ENCODE assay signal across 8 cellular contexts in the genomic region with DNA sequence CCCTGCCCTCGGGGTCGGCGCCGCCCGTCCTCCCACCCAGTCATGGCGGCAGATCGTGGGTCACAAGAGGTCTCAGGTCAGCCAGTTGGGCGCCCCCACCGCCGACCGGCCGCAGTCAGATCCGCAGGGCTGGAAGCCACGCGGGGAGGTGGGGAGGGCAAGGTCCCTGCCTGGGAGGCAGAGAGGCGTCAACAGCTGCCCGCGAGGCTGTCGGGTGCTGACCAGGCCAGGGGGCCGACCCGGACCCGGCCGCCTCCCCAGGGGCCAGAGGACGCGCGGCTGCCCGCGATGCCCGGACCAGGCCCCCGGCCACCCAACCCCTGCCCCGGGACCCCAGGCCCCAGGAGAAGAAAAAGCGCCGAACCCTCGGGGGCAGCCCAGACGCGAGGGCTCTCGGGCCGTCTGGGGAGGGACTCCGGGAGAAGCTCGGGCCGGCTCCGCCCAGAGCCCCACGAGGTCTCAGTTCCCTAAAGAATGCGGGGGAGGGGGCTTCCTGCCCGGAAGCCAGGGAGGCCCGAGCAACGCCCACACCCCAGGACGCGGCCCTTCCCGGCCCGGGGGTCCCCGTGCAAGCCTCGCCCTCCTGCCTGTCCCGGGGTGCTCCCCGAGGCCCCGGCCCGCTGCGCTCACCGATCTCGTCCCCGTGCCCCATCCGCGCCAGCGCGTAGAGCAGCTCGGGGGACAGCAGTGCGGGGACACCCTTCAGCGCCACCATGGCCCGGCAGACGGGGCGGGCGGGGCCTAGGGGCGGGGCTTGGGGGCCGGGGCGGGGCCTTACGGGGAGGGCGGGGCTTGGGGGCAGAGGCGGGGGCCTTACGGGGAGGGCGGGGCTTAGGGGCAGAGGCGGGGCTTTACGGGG. TPM values are rescaled to one million over a fixed set of nuclear protein-coding genes. Genes with fewer than 3 reads are reported as not detected.
A peak's percentile ranks its signal among the peaks of the same experiment; 100 is the strongest.
DNase-seq lines count a peak whose midpoint lies in the region; ATAC-seq and TF ChIP-seq lines count a peak whose summit lies in the region.

TSS of gene FUOM (minus strand) at position 727 of the 859 bp plus-strand sequence. CDS start at position 715, 12 bp downstream.

- H3F3A ChIP-seq in GM23338 (replicated peaks; ENCODE audit: low read depth): peaks cover 3% of the 10 kb centered on the region; the same call in 1 of the 2 replicates

- H3K27ac Mint-ChIP-seq in GM23338: no peak within 1 kb of the TSS

- peaks cover 13% of the 10 kb centered on the region for H3K36me3 Mint-ChIP-seq in GM23338 (ENCODE audit: low read depth)

- H3K79me2 ChIP-seq in GM23338 (replicated peaks; ENCODE audit: insufficient read depth): 0 out of 2 replicates have a peak, but pooled peaks cover 4% of the 10 kb centered on the region

- no peaks in the 10 kb centered on the region; the same call in 1 of the 2 replicates for H4K20me1 ChIP-seq in GM23338 (replicated peaks; ENCODE audit: insufficient read depth)

- peaks cover 6% of the 10 kb centered on the region; the same call in 1 of the 2 replicates for H3K27me3 ChIP-seq in GM23338 (ENCODE audit: insufficient read depth)
- no peaks in the 10 kb centered on the region for H3K27me3 ChIP-seq in MG63
- H3K27me3 ChIP-seq in effector memory CD4-positive, alpha-beta T cell (replicated peaks; ENCODE audit: control insufficient read depth, insufficient read depth, low read length, poor library complexity, severe bottlenecking): no peaks in the 10 kb centered on the region

- DNase-seq in GM12864 (ENCODE audit: low read depth) (no peak), GM23338 (ENCODE audit: low spot score) (peak; percentile 95), MG63 (peak; percentile 79), midbrain (lab: John Stamatoyannopoulos, UW) (peak; percentile 40), NCI-H2081 (lab: John Stamatoyannopoulos, UW) (no peak)
- DNase-seq in activated CD4-positive, alpha-beta T cell treated with anti-CD3 and anti-CD28 coated beads, Interleukin-2, amount 50 U/mL, for 4 hours: peak; percentile 56 to 62
- DNase-seq in effector memory CD4-positive, alpha-beta T cell: peak; percentile 62 to 66 (median 62)
- peak; percentile 80 for DNase-seq in stimulated activated CD8-positive, alpha-beta memory T cell treated with anti-CD3 and anti-CD28 coated beads, Interleukin-4, amount 100 ng/mL, for 48 hours

- TF ChIP-seq CTCF in GM12864 (IDR thresholded peaks at IDR 0.05; ENCODE audit: low read depth, low read length, missing control alignments): no peak
- TF ChIP-seq CTCF in GM23338 (conservative IDR thresholded peaks at IDR 0.05; ENCODE audit: low read depth in 2 of 2): no peak

- no peaks in the 10 kb centered on the region; the same call in 2 of the 3 replicates for H3K4me1 Mint-ChIP-seq in GM23338

- H3K9me3 Mint-ChIP-seq in GM23338: no peaks in the 10 kb centered on the region

- H3K27ac ChIP-seq in GM23338 (ENCODE audit: low read depth): no peak within 1 kb of the TSS
- peak within 1 kb of the TSS; percentile 57 for H3K27ac ChIP-seq in effector memory CD4-positive, alpha-beta T cell (ENCODE audit: insufficient read depth, low read length, poor library complexity, severe bottlenecking)

- H3K4me2 ChIP-seq in GM23338: peak within 1 kb of the TSS; percentile 92

- H3K9me2 ChIP-seq in GM23338 (ENCODE audit: insufficient read depth): no peaks in the 10 kb centered on the region

- H3K4me3 Mint-ChIP-seq in GM23338: peak within 1 kb of the TSS; percentile 80

- peak; percentile 89 for ATAC-seq in GM23338

- H3K27me3 Mint-ChIP-seq in GM23338 (ENCODE audit: insufficient read depth, low read depth, poor library complexity): peaks cover 8% of the 10 kb centered on the region

- no peaks in the 10 kb centered on the region for H3K36me3 ChIP-seq in GM23338 (ENCODE audit: insufficient read depth)
- peaks cover 5% of the 10 kb centered on the region for H3K36me3 ChIP-seq in MG63
- H3K36me3 ChIP-seq in effector memory CD4-positive, alpha-beta T cell (ENCODE audit: control insufficient read depth, insufficient read depth, low read length): no peaks in the 10 kb centered on the region

- H2AFZ ChIP-seq in GM23338: peak within 1 kb of the TSS; percentile 59; the same call in 1 of the 2 replicates

- no peaks in the 10 kb centered on the region for H3K9me3 ChIP-seq in MG63
- no peaks in the 10 kb centered on the region for H3K9me3 ChIP-seq in effector memory CD4-positive, alpha-beta T cell (ENCODE audit: control insufficient read depth, low read length)

- no peaks in the 10 kb centered on the region for H3K4me1 ChIP-seq in GM23338 (ENCODE audit: insufficient read depth)
- peaks cover 9% of the 10 kb centered on the region for H3K4me1 ChIP-seq in effector memory CD4-positive, alpha-beta T cell (ENCODE audit: control insufficient read depth, insufficient read depth, low read length, poor library complexity, severe bottlenecking)

- H3K4me3 ChIP-seq in GM12864 (ENCODE audit: low read depth, low read length): peak within 1 kb of the TSS; percentile 75
- peak within 1 kb of the TSS; percentile 86 for H3K4me3 ChIP-seq in GM23338
- peak within 1 kb of the TSS; percentile 53 for H3K4me3 ChIP-seq in MG63
- H3K4me3 ChIP-seq in effector memory CD4-positive, alpha-beta T cell (ENCODE audit: insufficient read depth, low read depth, low read length, poor library complexity, severe bottlenecking): peak within 1 kb of the TSS; percentile 85

TF ChIP-seq in GM23338, 12 proteins besides CTCF, POLR2A, EP300 and RAD21 (continues in another document):
- TF ChIP-seq NANOG (IDR thresholded peaks at IDR 0.05; ENCODE audit: borderline replicate concordance): no peak
- TF ChIP-seq STAT1 (IDR thresholded peaks at IDR 0.05; ENCODE audit: unreplicated experiment): no peak
- no peak for TF ChIP-seq ZNF331 (CRISPR knock-in tag; IDR thresholded peaks at IDR 0.05; ENCODE audit: low read depth)
- no peak for TF ChIP-seq ZNF114 (CRISPR knock-in tag; IDR thresholded peaks at IDR 0.05)
- TF ChIP-seq, protein P1, sequence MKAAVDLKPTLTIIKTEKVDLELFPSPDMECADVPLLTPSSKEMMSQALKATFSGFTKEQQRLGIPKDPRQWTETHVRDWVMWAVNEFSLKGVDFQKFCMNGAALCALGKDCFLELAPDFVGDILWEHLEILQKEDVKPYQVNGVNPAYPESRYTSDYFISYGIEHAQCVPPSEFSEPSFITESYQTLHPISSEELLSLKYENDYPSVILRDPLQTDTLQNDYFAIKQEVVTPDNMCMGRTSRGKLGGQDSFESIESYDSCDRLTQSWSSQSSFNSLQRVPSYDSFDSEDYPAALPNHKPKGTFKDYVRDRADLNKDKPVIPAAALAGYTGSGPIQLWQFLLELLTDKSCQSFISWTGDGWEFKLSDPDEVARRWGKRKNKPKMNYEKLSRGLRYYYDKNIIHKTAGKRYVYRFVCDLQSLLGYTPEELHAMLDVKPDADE (IDR thresholded peaks at IDR 0.05): peak; percentile 7; the same call in 1 of the 2 replicates
- peak; percentile 79 for TF ChIP-seq POLR2AphosphoS5 (IDR thresholded peaks at IDR 0.05; ENCODE audit: low read depth)
- TF ChIP-seq JUNB (IDR thresholded peaks at IDR 0.05; ENCODE audit: unreplicated experiment): no peak
- TF ChIP-seq CREB1 (CRISPR knock-in tag; IDR thresholded peaks at IDR 0.05; ENCODE audit: low read depth): peak; percentile 19; the same call in 1 of the 2 replicates
- TF ChIP-seq EZH2phosphoT487 (IDR thresholded peaks at IDR 0.05; ENCODE audit: unreplicated experiment): no peak
- TF ChIP-seq EZH2 (IDR thresholded peaks at IDR 0.05; ENCODE audit: low read depth, unreplicated experiment): no peak
- TF ChIP-seq, protein P2, sequence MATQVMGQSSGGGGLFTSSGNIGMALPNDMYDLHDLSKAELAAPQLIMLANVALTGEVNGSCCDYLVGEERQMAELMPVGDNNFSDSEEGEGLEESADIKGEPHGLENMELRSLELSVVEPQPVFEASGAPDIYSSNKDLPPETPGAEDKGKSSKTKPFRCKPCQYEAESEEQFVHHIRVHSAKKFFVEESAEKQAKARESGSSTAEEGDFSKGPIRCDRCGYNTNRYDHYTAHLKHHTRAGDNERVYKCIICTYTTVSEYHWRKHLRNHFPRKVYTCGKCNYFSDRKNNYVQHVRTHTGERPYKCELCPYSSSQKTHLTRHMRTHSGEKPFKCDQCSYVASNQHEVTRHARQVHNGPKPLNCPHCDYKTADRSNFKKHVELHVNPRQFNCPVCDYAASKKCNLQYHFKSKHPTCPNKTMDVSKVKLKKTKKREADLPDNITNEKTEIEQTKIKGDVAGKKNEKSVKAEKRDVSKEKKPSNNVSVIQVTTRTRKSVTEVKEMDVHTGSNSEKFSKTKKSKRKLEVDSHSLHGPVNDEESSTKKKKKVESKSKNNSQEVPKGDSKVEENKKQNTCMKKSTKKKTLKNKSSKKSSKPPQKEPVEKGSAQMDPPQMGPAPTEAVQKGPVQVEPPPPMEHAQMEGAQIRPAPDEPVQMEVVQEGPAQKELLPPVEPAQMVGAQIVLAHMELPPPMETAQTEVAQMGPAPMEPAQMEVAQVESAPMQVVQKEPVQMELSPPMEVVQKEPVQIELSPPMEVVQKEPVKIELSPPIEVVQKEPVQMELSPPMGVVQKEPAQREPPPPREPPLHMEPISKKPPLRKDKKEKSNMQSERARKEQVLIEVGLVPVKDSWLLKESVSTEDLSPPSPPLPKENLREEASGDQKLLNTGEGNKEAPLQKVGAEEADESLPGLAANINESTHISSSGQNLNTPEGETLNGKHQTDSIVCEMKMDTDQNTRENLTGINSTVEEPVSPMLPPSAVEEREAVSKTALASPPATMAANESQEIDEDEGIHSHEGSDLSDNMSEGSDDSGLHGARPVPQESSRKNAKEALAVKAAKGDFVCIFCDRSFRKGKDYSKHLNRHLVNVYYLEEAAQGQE (IDR thresholded peaks at IDR 0.05; ENCODE audit: unreplicated experiment): no peak

RNA-seq across cellular contexts. Expression of gene FUOM, which starts in this region (rescaled TPM):
- total RNA-seq in GM23338 (2014; rRNA removed; shearing (Covaris generic)): 33.9 and 43.9 TPM in 2 replicates
- 30.8 and 33.0 TPM in 2 replicates for polyA plus RNA-seq in GM23338 (2016; fragmentation: Nextera tagmentation; extraction: Ambion mirVana)
- 10.8 and 50.8 TPM in 2 replicates for total RNA-seq in MG63 (2014; rRNA removed; shearing (Covaris generic); ENCODE audit: low replicate concordance)

Comparison
In these comparisons a context has a peak if more than half of its experiments do, and no peak if none do; other contexts are left out.
1. DNase-seq: peak in GM23338 (single experiment), MG63 (single experiment), activated CD4-positive, alpha-beta T cell treated with anti-CD3 and anti-CD28 coated beads, Interleukin-2, amount 50 U/mL, for 4 hours (2 of 2), effector memory CD4-positive, alpha-beta T cell (3 of 3), midbrain (single experiment) and stimulated activated CD8-positive, alpha-beta memory T cell treated with anti-CD3 and anti-CD28 coated beads, Interleukin-4, amount 100 ng/mL, for 48 hours (single experiment); none in GM12864 (single experiment) and NCI-H2081 (0 of 2).
2. Peak in every context shown above with its lines, with median percentiles within 50 percentile points of each other: H3K4me3 ChIP-seq.